ENCODE assay signal across 2 cellular contexts in the genomic region with DNA sequence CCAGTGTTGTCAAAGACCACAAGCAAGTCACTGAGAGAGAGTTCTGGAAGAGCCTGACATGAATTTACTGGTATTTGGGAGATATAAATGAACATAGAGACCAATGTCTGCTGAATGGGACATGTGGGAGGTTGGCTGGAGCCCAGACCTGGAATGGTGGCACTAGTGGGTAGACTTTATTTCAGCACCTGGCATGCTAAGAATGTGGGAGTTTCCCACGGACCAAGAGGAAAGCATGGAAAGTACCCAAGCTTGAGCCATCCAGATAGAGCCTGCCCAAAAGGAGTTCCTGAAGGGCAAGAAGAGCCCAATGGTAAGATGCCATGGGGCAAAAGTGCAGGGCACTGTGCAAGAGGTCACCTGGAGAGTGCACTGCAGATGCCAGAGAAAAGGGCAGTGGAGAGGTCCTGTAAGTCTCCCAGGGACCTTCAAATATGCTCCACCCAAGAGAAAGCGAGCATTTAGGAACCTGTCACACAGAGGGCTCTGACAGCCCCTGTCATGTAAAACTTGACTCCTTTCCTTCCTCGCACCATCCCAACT.
TF ChIP-seq lines count a peak whose summit lies in the region.

No MANE protein-coding gene starts in this region.

TF ChIP-seq in K562, 482 proteins besides CTCF, POLR2A, EP300 and RAD21:
- TF ChIP-seq, protein P1, sequence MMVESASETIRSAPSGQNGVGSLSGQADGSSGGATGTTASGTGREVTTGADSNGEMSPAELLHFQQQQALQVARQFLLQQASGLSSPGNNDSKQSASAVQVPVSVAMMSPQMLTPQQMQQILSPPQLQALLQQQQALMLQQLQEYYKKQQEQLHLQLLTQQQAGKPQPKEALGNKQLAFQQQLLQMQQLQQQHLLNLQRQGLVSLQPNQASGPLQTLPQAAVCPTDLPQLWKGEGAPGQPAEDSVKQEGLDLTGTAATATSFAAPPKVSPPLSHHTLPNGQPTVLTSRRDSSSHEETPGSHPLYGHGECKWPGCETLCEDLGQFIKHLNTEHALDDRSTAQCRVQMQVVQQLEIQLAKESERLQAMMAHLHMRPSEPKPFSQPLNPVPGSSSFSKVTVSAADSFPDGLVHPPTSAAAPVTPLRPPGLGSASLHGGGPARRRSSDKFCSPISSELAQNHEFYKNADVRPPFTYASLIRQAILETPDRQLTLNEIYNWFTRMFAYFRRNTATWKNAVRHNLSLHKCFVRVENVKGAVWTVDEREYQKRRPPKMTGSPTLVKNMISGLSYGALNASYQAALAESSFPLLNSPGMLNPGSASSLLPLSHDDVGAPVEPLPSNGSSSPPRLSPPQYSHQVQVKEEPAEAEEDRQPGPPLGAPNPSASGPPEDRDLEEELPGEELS (CRISPR knock-in tag; IDR thresholded peaks at IDR 0.05; ENCODE audit: borderline replicate concordance) = no peak
- TF ChIP-seq ETV1 (tag; conservative IDR thresholded peaks at IDR 0.05; ENCODE audit: low read depth) = no peak
- no peak for TF ChIP-seq MAZ (CRISPR knock-in tag; conservative IDR thresholded peaks at IDR 0.05 in 1 of 2, IDR thresholded peaks at IDR 0.05 in 1 of 2)
- no peak for TF ChIP-seq DPF2 (IDR thresholded peaks at IDR 0.05)
- TF ChIP-seq, protein P2, sequence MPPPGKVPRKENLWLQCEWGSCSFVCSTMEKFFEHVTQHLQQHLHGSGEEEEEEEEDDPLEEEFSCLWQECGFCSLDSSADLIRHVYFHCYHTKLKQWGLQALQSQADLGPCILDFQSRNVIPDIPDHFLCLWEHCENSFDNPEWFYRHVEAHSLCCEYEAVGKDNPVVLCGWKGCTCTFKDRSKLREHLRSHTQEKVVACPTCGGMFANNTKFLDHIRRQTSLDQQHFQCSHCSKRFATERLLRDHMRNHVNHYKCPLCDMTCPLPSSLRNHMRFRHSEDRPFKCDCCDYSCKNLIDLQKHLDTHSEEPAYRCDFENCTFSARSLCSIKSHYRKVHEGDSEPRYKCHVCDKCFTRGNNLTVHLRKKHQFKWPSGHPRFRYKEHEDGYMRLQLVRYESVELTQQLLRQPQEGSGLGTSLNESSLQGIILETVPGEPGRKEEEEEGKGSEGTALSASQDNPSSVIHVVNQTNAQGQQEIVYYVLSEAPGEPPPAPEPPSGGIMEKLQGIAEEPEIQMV (tag; conservative IDR thresholded peaks at IDR 0.05; ENCODE audit: low read depth) = peak; percentile 77
- TF ChIP-seq, protein P3, sequence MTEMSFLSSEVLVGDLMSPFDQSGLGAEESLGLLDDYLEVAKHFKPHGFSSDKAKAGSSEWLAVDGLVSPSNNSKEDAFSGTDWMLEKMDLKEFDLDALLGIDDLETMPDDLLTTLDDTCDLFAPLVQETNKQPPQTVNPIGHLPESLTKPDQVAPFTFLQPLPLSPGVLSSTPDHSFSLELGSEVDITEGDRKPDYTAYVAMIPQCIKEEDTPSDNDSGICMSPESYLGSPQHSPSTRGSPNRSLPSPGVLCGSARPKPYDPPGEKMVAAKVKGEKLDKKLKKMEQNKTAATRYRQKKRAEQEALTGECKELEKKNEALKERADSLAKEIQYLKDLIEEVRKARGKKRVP (CRISPR knock-in tag; IDR thresholded peaks at IDR 0.05) = no peak
- no peak for TF ChIP-seq MCM5 (IDR thresholded peaks at IDR 0.05; ENCODE audit: low read depth)
- TF ChIP-seq PHF8 (IDR thresholded peaks at IDR 0.05; ENCODE audit: borderline replicate concordance, low read length) = no peak
- no peak for TF ChIP-seq ZNF384 (IDR thresholded peaks at IDR 0.05; ENCODE audit: low read depth, low read length)

TF ChIP-seq in HEK293T, 16 proteins besides CTCF, POLR2A, EP300 and RAD21:
- TF ChIP-seq FOXA1 (IDR thresholded peaks at IDR 0.05) (no peak), HDGF (IDR thresholded peaks at IDR 0.05; ENCODE audit: borderline replicate concordance) (no peak), LEF1 (IDR thresholded peaks at IDR 0.05; ENCODE audit: borderline replicate concordance) (no peak), BHLHE40 (IDR thresholded peaks at IDR 0.05; ENCODE audit: borderline replicate concordance) (no peak), SP1 (IDR thresholded peaks at IDR 0.05) (no peak), TARDBP (IDR thresholded peaks at IDR 0.05) (no peak), FOXK2 (IDR thresholded peaks at IDR 0.05) (no peak), ELF4 (IDR thresholded peaks at IDR 0.05) (no peak), ZNF384 (IDR thresholded peaks at IDR 0.05) (no peak), SUZ12 (IDR thresholded peaks at IDR 0.05) (no peak), L3MBTL2 (conservative IDR thresholded peaks at IDR 0.05) (no peak), NFRKB (IDR thresholded peaks at IDR 0.05) (no peak), FOXM1 (IDR thresholded peaks at IDR 0.05; ENCODE audit: borderline replicate concordance) (no peak), ARNT (IDR thresholded peaks at IDR 0.05) (no peak), CTBP1 (IDR thresholded peaks at IDR 0.05; ENCODE audit: borderline replicate concordance) (no peak)
- TF ChIP-seq, protein P4, sequence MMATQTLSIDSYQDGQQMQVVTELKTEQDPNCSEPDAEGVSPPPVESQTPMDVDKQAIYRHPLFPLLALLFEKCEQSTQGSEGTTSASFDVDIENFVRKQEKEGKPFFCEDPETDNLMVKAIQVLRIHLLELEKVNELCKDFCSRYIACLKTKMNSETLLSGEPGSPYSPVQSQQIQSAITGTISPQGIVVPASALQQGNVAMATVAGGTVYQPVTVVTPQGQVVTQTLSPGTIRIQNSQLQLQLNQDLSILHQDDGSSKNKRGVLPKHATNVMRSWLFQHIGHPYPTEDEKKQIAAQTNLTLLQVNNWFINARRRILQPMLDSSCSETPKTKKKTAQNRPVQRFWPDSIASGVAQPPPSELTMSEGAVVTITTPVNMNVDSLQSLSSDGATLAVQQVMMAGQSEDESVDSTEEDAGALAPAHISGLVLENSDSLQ (IDR thresholded peaks at IDR 0.05) = no peak
